ENCODE assay signal across 15 cellular contexts in the genomic region with DNA sequence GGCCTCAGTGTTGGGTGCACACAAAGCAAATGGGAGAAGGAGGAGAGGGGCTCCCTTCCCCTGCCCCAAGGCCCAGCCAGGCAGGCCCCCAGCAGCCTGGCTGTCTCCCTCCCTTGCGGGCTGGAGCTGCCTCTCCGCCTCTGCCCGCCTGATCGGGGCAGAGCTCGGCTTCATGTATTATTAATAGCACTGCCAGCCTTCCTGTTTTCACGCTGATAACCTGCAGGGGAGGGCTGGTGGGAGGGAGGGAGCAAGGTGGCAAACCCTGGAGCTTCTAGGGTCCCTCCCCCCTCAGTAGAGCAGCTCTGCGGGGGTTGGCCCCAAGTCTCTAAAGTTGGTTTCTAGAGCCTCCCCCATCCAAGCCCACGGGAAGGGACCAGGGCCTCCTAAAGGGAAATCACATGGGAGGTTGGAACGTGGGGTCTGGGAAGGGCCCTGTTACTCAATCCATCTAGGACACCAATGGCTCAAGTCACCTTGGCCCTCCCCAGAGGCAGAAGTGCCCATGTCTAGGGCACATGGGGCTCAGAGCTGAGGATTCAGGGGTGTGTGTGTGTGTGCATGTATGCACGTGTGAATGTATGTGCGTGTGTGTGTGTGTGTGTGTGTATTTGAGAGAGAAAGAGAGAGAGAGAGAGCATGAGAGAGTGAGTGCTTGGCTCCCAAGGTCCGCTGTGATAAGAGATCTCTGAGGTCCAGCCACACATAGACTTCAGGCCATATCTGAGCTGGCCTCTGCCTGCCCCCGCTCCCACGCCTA. TPM values are rescaled to one million over a fixed set of nuclear protein-coding genes. Genes with fewer than 3 reads are reported as not detected.
DNase-seq lines count a peak whose midpoint lies in the region; ATAC-seq and TF ChIP-seq lines count a peak whose summit lies in the region.
"Had no signal": no experiment of that assay in that cellular context is flagged by ENCODE, and none has a peak within 500 bp of the region (broad histone marks: within the 10 kb centered on the region; RNA-seq: fewer than 3 reads in every experiment).

No MANE protein-coding gene starts in this region.

- peak overlapping the region; percentile 41 for H3K27ac Mint-ChIP-seq in T-helper 17 cell
- peak overlapping the region in 1 of 10 donors; percentile 40 for H3K27ac Mint-ChIP-seq in naive thymus-derived CD8-positive, alpha-beta T cell
- H3K27ac Mint-ChIP-seq: B cell; CD8-positive, alpha-beta T cell; H9 had no signal

- ATAC-seq in left ventricle myocardium superior (peak; percentile 41), right cardiac atrium (no peak), T-helper 17 cell (no peak)
- no peak for ATAC-seq in naive thymus-derived CD8-positive, alpha-beta T cell
- ATAC-seq: CD8-positive, alpha-beta T cell had no signal

- H3K27ac ChIP-seq in right cardiac atrium (ENCODE audit: low read length) (no peak overlapping the region), HEK293 (ENCODE audit: extremely low read depth, low read depth, low read length) (no peak overlapping the region), ovary (no peak overlapping the region)
- H3K27ac ChIP-seq: RWPE1, SJSA1 had no signal

- TF ChIP-seq CTCF in HEK293 (tag by site-specific recombination; IDR thresholded peaks at IDR 0.05) (no peak), ovary (IDR thresholded peaks at IDR 0.05) (no peak)

- POLR2A ChIA-PET in HEK293 (lab: Yijun Ruan, JAX) = no interaction called here
- POLR2A ChIA-PET in naive thymus-derived CD8-positive, alpha-beta T cell (lab: Charles Lee) = no interaction called here

- 40% methylated on average over 14 of the region's 14 CpGs for WGBS in right cardiac atrium
- WGBS in ovary, 3 donors = 55 to 71% (median 71%) methylated on average over 13 to 14 of the region's 14 CpGs

- H3K4me1 ChIP-seq in right cardiac atrium (ENCODE audit: control insufficient read depth, insufficient read depth, low read length) (no peaks in the 10 kb centered on the region), HEK293 (ENCODE audit: control insufficient read depth, insufficient read depth, low read length) (no peaks in the 10 kb centered on the region), ovary (ENCODE audit: insufficient read depth) (no peaks in the 10 kb centered on the region)

- H3K27me3 Mint-ChIP-seq in T-helper 17 cell = peaks cover 63% of the 10 kb centered on the region
- H3K27me3 Mint-ChIP-seq in naive thymus-derived CD8-positive, alpha-beta T cell = peaks cover 14 to 63% (median 37%) of the 10 kb centered on the region in 5 donors

- no peak for TF ChIP-seq POLR2A in ovary (IDR thresholded peaks at IDR 0.05)

- H3K36me3 ChIP-seq in HEK293 (ENCODE audit: control insufficient read depth in 2 of 2, insufficient read depth in 1 of 2, low read length in 2 of 2) = no peaks in the 10 kb centered on the region
- H3K36me3 ChIP-seq in ovary = no peaks in the 10 kb centered on the region
- H3K36me3 ChIP-seq: SJSA1 had no signal

- peak overlapping the region; percentile 49 for H3K4me3 Mint-ChIP-seq in T-helper 17 cell
- H3K4me3 Mint-ChIP-seq in naive thymus-derived CD8-positive, alpha-beta T cell = no peak overlapping the region
- H3K4me3 Mint-ChIP-seq: B cell; CD8-positive, alpha-beta T cell; H9 had no signal

- TF ChIP-seq EP300 in ovary (IDR thresholded peaks at IDR 0.05) = no peak

- H3K36me3 Mint-ChIP-seq in T-helper 17 cell (ENCODE audit: low read depth) = peaks cover 9% of the 10 kb centered on the region
- H3K36me3 Mint-ChIP-seq in naive thymus-derived CD8-positive, alpha-beta T cell = no peaks in the 10 kb centered on the region
- H3K36me3 Mint-ChIP-seq: CD8-positive, alpha-beta T cell had no signal

- no peaks in the 10 kb centered on the region for H3K9me3 Mint-ChIP-seq in naive thymus-derived CD8-positive, alpha-beta T cell
- H3K9me3 Mint-ChIP-seq: CD8-positive, alpha-beta T cell; H9 had no signal

- H3K4me3 ChIP-seq in right cardiac atrium (ENCODE audit: low read length) = no peak overlapping the region
- no peak overlapping the region for H3K4me3 ChIP-seq in HEK293 (ENCODE audit: low read depth, low read length)
- no peak overlapping the region for H3K4me3 ChIP-seq in ovary
- H3K4me3 ChIP-seq: SJSA1 had no signal

- peaks cover 10% of the 10 kb centered on the region for H3K4me1 Mint-ChIP-seq in T-helper 17 cell
- H3K4me1 Mint-ChIP-seq in naive thymus-derived CD8-positive, alpha-beta T cell = peaks cover 0 to 3% (median 0%) of the 10 kb centered on the region in 4 donors

- CTCF ChIA-PET in HEK293 (lab: Yijun Ruan, JAX) = interaction anchor here (0.7 to 1.4 kb wide), 2 partner anchors 38 to 767 kb away, joined by 3 to 5 read pairs; no protein-coding TSS in a partner anchor

- H3K27me3 ChIP-seq in right cardiac atrium (ENCODE audit: control insufficient read depth, insufficient read depth) (no peaks in the 10 kb centered on the region), ovary (no peaks in the 10 kb centered on the region)
- H3K27me3 ChIP-seq: SJSA1 had no signal

- no peak for DNase-seq in left ventricle myocardium superior
- no peak for DNase-seq in right cardiac atrium
- no peak for DNase-seq in T-helper 17 cell
- DNase-seq in NCI-H2171 treated with DMSO at 0.1 percent for 48 hours (lab: John Stamatoyannopoulos, UW) = no peak
- DNase-seq in ovary = no peak
- DNase-seq in naive thymus-derived CD8-positive, alpha-beta T cell = no peak
- DNase-seq: CD8-positive, alpha-beta T cell; H9; NCI-H446; NCI-H82 had no signal

- intact Hi-C loops in left ventricle myocardium superior (cut with micrococcal nuclease) = no loop called here
- intact Hi-C loops in right cardiac atrium (cut with DNase I) = no loop called here
- intact Hi-C loops in ovary (cut with DNase I) = no loop called here

- no peaks in the 10 kb centered on the region for H3K9me3 ChIP-seq in right cardiac atrium (ENCODE audit: control insufficient read depth, low read length)
- no peaks in the 10 kb centered on the region for H3K9me3 ChIP-seq in HEK293 (ENCODE audit: control insufficient read depth, insufficient read depth, low read depth, low read length)
- H3K9me3 ChIP-seq in T-helper 17 cell (ENCODE audit: control insufficient read depth, low read length, poor library complexity, severe bottlenecking) = no peaks in the 10 kb centered on the region
- no peaks in the 10 kb centered on the region for H3K9me3 ChIP-seq in ovary
- H3K9me3 ChIP-seq: SJSA1 had no signal

TF ChIP-seq in HEK293, 187 proteins besides CTCF, POLR2A, EP300 and RAD21:
- TF ChIP-seq ZXDB (tag by site-specific recombination; IDR thresholded peaks at IDR 0.05) = no peak
- TF ChIP-seq, protein P1, sequence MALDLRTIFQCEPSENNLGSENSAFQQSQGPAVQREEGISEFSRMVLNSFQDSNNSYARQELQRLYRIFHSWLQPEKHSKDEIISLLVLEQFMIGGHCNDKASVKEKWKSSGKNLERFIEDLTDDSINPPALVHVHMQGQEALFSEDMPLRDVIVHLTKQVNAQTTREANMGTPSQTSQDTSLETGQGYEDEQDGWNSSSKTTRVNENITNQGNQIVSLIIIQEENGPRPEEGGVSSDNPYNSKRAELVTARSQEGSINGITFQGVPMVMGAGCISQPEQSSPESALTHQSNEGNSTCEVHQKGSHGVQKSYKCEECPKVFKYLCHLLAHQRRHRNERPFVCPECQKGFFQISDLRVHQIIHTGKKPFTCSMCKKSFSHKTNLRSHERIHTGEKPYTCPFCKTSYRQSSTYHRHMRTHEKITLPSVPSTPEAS (tag by site-specific recombination; IDR thresholded peaks at IDR 0.05) = 0 out of 2 replicates have a peak, but pooled peaks have one; percentile 21
- peak; percentile 41 for TF ChIP-seq ZIC2 (tag by site-specific recombination; IDR thresholded peaks at IDR 0.05)
- peak; percentile 53; the same call in 1 of the 2 replicates for TF ChIP-seq EGR2 (tag by site-specific recombination; IDR thresholded peaks at IDR 0.05; ENCODE audit: low read depth)
- no peak for TF ChIP-seq ZNF510 (tag by site-specific recombination; IDR thresholded peaks at IDR 0.05; ENCODE audit: insufficient replicate concordance)
- TF ChIP-seq PRDM1 (tag by site-specific recombination; IDR thresholded peaks at IDR 0.05) = no peak
- no peak for TF ChIP-seq YY1 (tag by site-specific recombination; IDR thresholded peaks at IDR 0.05)
- TF ChIP-seq ZFHX2 (tag by site-specific recombination; conservative IDR thresholded peaks at IDR 0.05) = peak; percentile 67

RNA-seq across cellular contexts. Expression of a gene that starts 21.8 kb away (rescaled TPM):
- total RNA-seq in left ventricle myocardium superior = not detected
- under 1 TPM in 3 of 4 donors, not detected in 1; 0.09 to 0.17 (median 0.17) TPM for total RNA-seq in right cardiac atrium
- polyA plus RNA-seq in right cardiac atrium = 0.07 TPM
- under 1 TPM in 1 of 2 donors, not detected in 1; 0.17 TPM for total RNA-seq in T-helper 17 cell
- total RNA-seq in ovary = under 1 TPM in 4 of 7 donors, not detected in 3; 0.10 to 0.53 (median 0.33) TPM
- under 1 TPM in 1 of 2 donors, not detected in 1; 0.04 TPM for polyA plus RNA-seq in ovary
- total RNA-seq in naive thymus-derived CD8-positive, alpha-beta T cell = under 1 TPM; 0.31 to 0.38 TPM
- under 1 TPM in 1 of 3 donors, not detected in 2; 0.08 TPM for polyA plus RNA-seq in naive thymus-derived CD8-positive, alpha-beta T cell
- total RNA-seq: HT1080 had no signal

RNA-seq across cellular contexts. Expression of a gene that starts 55.9 kb away (rescaled TPM):
- 38.6 TPM for total RNA-seq in left ventricle myocardium superior
- total RNA-seq in right cardiac atrium = 10 to 100 TPM; 25.5 to 31.9 (median 30.0) TPM
- 34.5 TPM for polyA plus RNA-seq in right cardiac atrium
- total RNA-seq in T-helper 17 cell = 10 to 100 TPM in 1 of 2 donors, 1 to 10 TPM in 1; 8.7 to 12.3 TPM
- 10 to 100 TPM; 17.4 to 38.5 (median 29.7) TPM for total RNA-seq in ovary
- 10 to 100 TPM; 20.9 to 35.1 TPM for polyA plus RNA-seq in ovary
- total RNA-seq in naive thymus-derived CD8-positive, alpha-beta T cell = 10 to 100 TPM; 14.2 to 17.3 TPM
- 10 to 100 TPM; 16.6 to 21.4 (median 17.4) TPM for polyA plus RNA-seq in naive thymus-derived CD8-positive, alpha-beta T cell
